9 cellular contexts compared by ENCODE assay signal in the genomic region with DNA sequence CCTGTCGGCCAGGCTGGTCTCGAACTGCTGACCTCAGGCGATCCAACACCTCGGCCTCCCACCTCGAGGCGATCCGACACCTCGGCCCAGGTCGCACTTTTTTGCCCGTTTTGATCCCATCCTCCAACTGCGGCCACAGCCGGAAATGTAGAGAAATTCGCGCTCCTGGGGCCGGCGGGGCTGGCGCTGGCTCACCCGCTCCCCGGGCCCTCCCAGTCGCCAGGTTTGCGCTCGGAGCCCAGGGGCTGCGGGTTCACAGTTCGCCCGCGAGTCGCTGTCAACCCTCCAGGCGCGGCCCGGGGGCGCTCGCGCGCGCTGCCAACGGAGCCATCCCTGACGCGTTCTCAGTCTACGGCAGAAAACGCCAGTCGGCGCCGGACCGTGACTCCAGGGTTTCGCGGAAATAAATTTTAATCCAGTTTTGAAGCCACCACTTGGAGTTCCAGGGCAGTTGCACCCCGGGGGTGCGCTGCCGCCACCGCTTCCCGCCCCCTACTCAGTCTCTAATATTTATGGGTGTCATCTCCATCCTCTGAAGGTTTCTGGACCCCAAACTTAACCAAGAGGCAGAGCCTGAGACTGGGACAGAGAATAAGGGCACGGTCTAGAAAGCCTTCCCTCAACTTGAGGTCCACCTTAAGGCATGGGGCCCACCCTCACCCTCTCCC. TPM values are rescaled to one million over a fixed set of nuclear protein-coding genes. Genes with fewer than 3 reads are reported as not detected.
DNase-seq lines count a peak whose midpoint lies in the region; ATAC-seq and TF ChIP-seq lines count a peak whose summit lies in the region.
"Had no signal": no experiment of that assay in that cellular context is flagged by ENCODE, and none has a peak within 500 bp of the region (broad histone marks: within the 10 kb centered on the region; RNA-seq: fewer than 3 reads in every experiment).

No MANE protein-coding gene starts in this region.

- peak overlapping the region; percentile 35 for H3K4me3 Mint-ChIP-seq in activated CD4-positive, alpha-beta T cell treated with anti-CD3 and anti-CD28 coated beads for 36 hours
- H3K4me3 Mint-ChIP-seq in Caco-2 (ENCODE audit: unreplicated experiment), result no peak overlapping the region

- no peaks in the 10 kb centered on the region for H3K36me3 ChIP-seq in colonic mucosa
- no peaks in the 10 kb centered on the region for H3K36me3 ChIP-seq in Caco-2 (ENCODE audit: control insufficient read depth, insufficient read depth, low read length)

- peak overlapping the region; percentile 7 for H3K4me3 ChIP-seq in colonic mucosa
- no peak overlapping the region for H3K4me3 ChIP-seq in Caco-2 (ENCODE audit: low read depth, low read length)

- DNase-seq in D341Med (ENCODE audit: low spot score) (peak; percentile 94), HuH-7.5 (ENCODE audit: low spot score) (peak; percentile 97), colonic mucosa (peak; percentile 90), lung microvascular endothelial cell (ENCODE audit: low read depth in 2 of 2) (peak; percentile 64 to 79), OCI-M2 (lab: John Stamatoyannopoulos, UW; ENCODE audit: unreplicated experiment) (no peak), Caco-2 (no peak)
- peak; percentile 94 for DNase-seq in activated CD4-positive, alpha-beta T cell treated with anti-CD3 and anti-CD28 coated beads for 36 hours
- peak; percentile 53 for DNase-seq in stimulated activated CD8-positive, alpha-beta memory T cell treated with anti-CD3 and anti-CD28 coated beads, Interleukin-15, amount 100 ng/mL, for 24 hours (ENCODE audit: low read depth)

- POLR2A ChIA-PET in activated CD4-positive, alpha-beta T cell treated with anti-CD3 and anti-CD28 coated beads for 36 hours (lab: Charles Lee), result interaction anchor here (0.7 to 1.4 kb wide), 2 partner anchors 14 to 19 kb away, joined by 3 to 6 read pairs; partner anchors contain the start of genes SCO2 and TYMP
- POLR2A ChIA-PET in Caco-2 (lab: Charles Lee), result no interaction called here

- BruUV-seq in Caco-2 (replicated peaks; lab: Mats Ljungman, UMichigan), result no TSS peak

- H3K27ac ChIP-seq in colonic mucosa, result peak overlapping the region; percentile 35

- peak overlapping the region; percentile 48 to 79 for H3K9ac ChIP-seq in colonic mucosa (ENCODE audit: low read depth in 2 of 2, low read length in 2 of 2)

- no peaks in the 10 kb centered on the region for H3K4me1 ChIP-seq in colonic mucosa
- H3K4me1 ChIP-seq in Caco-2, result peaks cover 15% of the 10 kb centered on the region

- H3K27ac Mint-ChIP-seq in activated CD4-positive, alpha-beta T cell treated with anti-CD3 and anti-CD28 coated beads for 36 hours, result peak overlapping the region; percentile 78
- no peak overlapping the region for H3K27ac Mint-ChIP-seq in Caco-2 (ENCODE audit: unreplicated experiment)

- CTCF ChIA-PET in activated CD4-positive, alpha-beta T cell treated with anti-CD3 and anti-CD28 coated beads for 36 hours (lab: Charles Lee), result interaction anchor here (0.9 to 6.4 kb wide), 9 partner anchors 8 to 76 kb away, joined by 3 to 72 read pairs (median 6); partner anchors contain the start of genes CHKB, SCO2 and SYCE3
- CTCF ChIA-PET in Caco-2 (lab: Charles Lee), result no interaction called here

- H3K9me3 ChIP-seq in colonic mucosa, result no peaks in the 10 kb centered on the region
- no peaks in the 10 kb centered on the region for H3K9me3 ChIP-seq in Caco-2

- no peaks in the 10 kb centered on the region for H3K9me3 Mint-ChIP-seq in activated CD4-positive, alpha-beta T cell treated with anti-CD3 and anti-CD28 coated beads for 36 hours (ENCODE audit: low read depth)
- no peaks in the 10 kb centered on the region for H3K9me3 Mint-ChIP-seq in Caco-2 (ENCODE audit: unreplicated experiment)

- H3K27me3 ChIP-seq in colonic mucosa (peaks cover 29% of the 10 kb centered on the region), Caco-2 (replicated peaks; ENCODE audit: control insufficient read depth, insufficient read depth, low read length) (no peaks in the 10 kb centered on the region)

- peaks cover 61% of the 10 kb centered on the region for H3K4me1 Mint-ChIP-seq in activated CD4-positive, alpha-beta T cell treated with anti-CD3 and anti-CD28 coated beads for 36 hours
- H3K4me1 Mint-ChIP-seq in Caco-2 (ENCODE audit: low read depth, unreplicated experiment), result no peaks in the 10 kb centered on the region

- no peaks in the 10 kb centered on the region for H3K27me3 Mint-ChIP-seq in activated CD4-positive, alpha-beta T cell treated with anti-CD3 and anti-CD28 coated beads for 36 hours
- H3K27me3 Mint-ChIP-seq in Caco-2 (ENCODE audit: insufficient read depth, unreplicated experiment), result no peaks in the 10 kb centered on the region

- intact Hi-C loops in activated CD4-positive, alpha-beta T cell treated with anti-CD3 and anti-CD28 coated beads for 36 hours (cut with DNase I, micrococcal nuclease), result loop anchor here (1.0 to 5.0 kb wide), 7 partner anchors 13 to 582 kb away; partner anchors contain the start of genes NCAPH2 (in 1 of the 2), PIM3 (in 1 of the 2), SCO2 (in 1 of the 2) and SYCE3 (in 1 of the 2)
- intact Hi-C loops in colonic mucosa (cut with DNase I), result no loop called here
- intact Hi-C loops in Caco-2 (cut with micrococcal nuclease; ENCODE audit: unreplicated experiment), result no loop called here

- H3K36me3 Mint-ChIP-seq in activated CD4-positive, alpha-beta T cell treated with anti-CD3 and anti-CD28 coated beads for 36 hours (ENCODE audit: low read depth), result peaks cover 5% of the 10 kb centered on the region
- peaks cover 6% of the 10 kb centered on the region for H3K36me3 Mint-ChIP-seq in Caco-2 (ENCODE audit: insufficient read depth, unreplicated experiment)

- TF ChIP-seq CTCF in colonic mucosa (IDR thresholded peaks at IDR 0.05) (peak; percentile 53), Caco-2 (IDR thresholded peaks at IDR 0.05; ENCODE audit: insufficient read depth in 1 of 2, low read depth in 1 of 2, low read length in 1 of 2, severe bottlenecking in 1 of 2, unreplicated experiment in 1 of 2) (peak in 1 of 2 experiments; percentile 9)

- ATAC-seq in activated CD4-positive, alpha-beta T cell treated with anti-CD3 and anti-CD28 coated beads for 36 hours, result peak; percentile 49

RNA-seq across cellular contexts. Expression of gene KLHDC7B, which starts 1.5 kb away (rescaled TPM):
- total RNA-seq in activated CD4-positive, alpha-beta T cell treated with anti-CD3 and anti-CD28 coated beads for 36 hours, result 1 to 10 TPM; 5.7 to 6.4 TPM
- total RNA-seq in colonic mucosa (under 1 TPM; 0.07 to 0.16 TPM), lung microvascular endothelial cell (not detected in 2 replicates), Caco-2 (2022) (1.1 and 2.0 TPM in 2 replicates)

RNA-seq across cellular contexts. Expression of gene TYMP, which starts 14.4 kb away (rescaled TPM):
- 10 to 100 TPM; 26.9 to 44.3 TPM for total RNA-seq in activated CD4-positive, alpha-beta T cell treated with anti-CD3 and anti-CD28 coated beads for 36 hours
- total RNA-seq in colonic mucosa (10 to 100 TPM; 22.6 to 28.0 TPM), lung microvascular endothelial cell (8.9 and 19.8 TPM in 2 replicates), Caco-2 (2022) (3.7 and 3.9 TPM in 2 replicates)

RNA-seq across cellular contexts. Expression of gene SYCE3, which starts 18.5 kb away (rescaled TPM):
- total RNA-seq in activated CD4-positive, alpha-beta T cell treated with anti-CD3 and anti-CD28 coated beads for 36 hours, result 1 to 10 TPM; 3.8 TPM
- total RNA-seq in colonic mucosa, result not detected
- total RNA-seq in lung microvascular endothelial cell, result not detected in 2 replicates
- total RNA-seq in Caco-2 (2022), result not detected in 2 replicates
- total RNA-seq: SK-MEL-5 had no signal

RNA-seq across cellular contexts. Expression of gene SCO2, which starts 18.8 kb away (rescaled TPM):
- total RNA-seq in activated CD4-positive, alpha-beta T cell treated with anti-CD3 and anti-CD28 coated beads for 36 hours, result 1 to 10 TPM; 2.4 to 5.6 TPM
- total RNA-seq in colonic mucosa (1 to 10 TPM; 1.8 to 5.8 TPM), lung microvascular endothelial cell (1.3 and 2.4 TPM in 2 replicates), Caco-2 (2022) (3.0 and 6.5 TPM in 2 replicates)

RNA-seq across cellular contexts. Expression of gene CPT1B, which starts 34.0 kb away (rescaled TPM):
- 10 to 100 TPM; 42.5 to 51.4 TPM for total RNA-seq in activated CD4-positive, alpha-beta T cell treated with anti-CD3 and anti-CD28 coated beads for 36 hours
- total RNA-seq in colonic mucosa (10 to 100 TPM; 20.1 to 21.7 TPM), lung microvascular endothelial cell (1.5 and 5.2 TPM in 2 replicates), Caco-2 (2022) (19.8 and 24.6 TPM in 2 replicates)

Comparison
In these comparisons a context has a peak if more than half of its experiments do, and no peak if none do; other contexts are left out.
1. DNase-seq: peak in D341Med (single experiment), HuH-7.5 (single experiment), activated CD4-positive, alpha-beta T cell treated with anti-CD3 and anti-CD28 coated beads for 36 hours (single experiment), colonic mucosa (single experiment), lung microvascular endothelial cell (2 of 2) and stimulated activated CD8-positive, alpha-beta memory T cell treated with anti-CD3 and anti-CD28 coated beads, Interleukin-15, amount 100 ng/mL, for 24 hours (single experiment); none in OCI-M2 (single experiment) and Caco-2 (0 of 2).
2. intact Hi-C loops: an anchor here in activated CD4-positive, alpha-beta T cell treated with anti-CD3 and anti-CD28 coated beads for 36 hours (1.0 to 5.0 kb wide); none called in colonic mucosa and Caco-2.